In the genomic region with DNA sequence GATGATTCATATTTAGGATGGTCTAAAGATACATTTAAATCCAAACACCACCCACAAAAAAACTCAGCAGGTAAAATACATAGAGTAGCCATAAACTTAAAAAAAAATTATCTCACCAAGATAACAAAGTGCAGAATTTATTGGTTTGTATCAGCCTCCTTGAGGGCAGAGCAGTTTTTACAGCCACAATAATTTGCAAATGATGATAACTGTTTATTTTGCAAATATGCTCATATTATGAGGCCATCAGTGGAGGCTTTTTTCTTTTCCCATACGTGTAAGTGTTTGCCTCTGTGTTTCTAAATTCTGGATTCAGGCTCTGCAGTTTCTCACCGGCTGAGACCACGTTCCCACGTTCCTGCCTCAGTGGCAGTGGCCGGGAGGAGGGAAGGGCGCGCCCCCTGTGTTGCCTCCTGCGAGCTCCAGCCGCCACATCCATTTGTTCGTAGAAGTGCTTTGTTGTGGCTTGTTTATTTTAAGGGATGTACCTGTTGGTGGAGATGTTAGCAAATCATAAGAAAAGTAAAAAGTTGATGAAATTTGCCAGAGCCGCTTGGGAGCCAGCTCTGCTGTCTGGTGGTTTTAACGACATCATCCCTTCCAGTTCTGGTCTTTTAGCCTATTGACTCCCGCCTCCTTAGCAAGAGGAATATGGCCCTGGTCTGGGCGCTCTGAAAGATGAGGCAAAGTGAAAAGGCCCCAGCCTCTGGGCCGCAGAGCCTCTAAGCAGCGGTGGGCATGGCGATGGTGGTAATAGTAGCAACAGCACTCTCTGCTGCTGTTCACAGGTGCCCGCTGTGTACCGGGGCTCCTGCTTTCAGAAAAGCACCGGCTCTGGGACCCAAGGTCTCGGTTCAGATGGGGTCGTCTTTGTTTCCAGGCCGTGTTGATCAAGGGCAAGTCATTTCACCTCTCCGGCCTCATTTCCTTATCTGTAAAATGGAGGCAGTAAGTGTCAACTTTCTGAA, we compare ENCODE assay signal across 7 cellular contexts.
DNase-seq lines count a peak whose midpoint lies in the region; ATAC-seq and TF ChIP-seq lines count a peak whose summit lies in the region.

No MANE protein-coding gene starts in this region.

- TF ChIP-seq POLR2A in upper lobe of left lung (IDR thresholded peaks at IDR 0.05) = no peak

- DNase-seq in Panc1 (ENCODE audit: low read depth, low spot score) = no peak
- DNase-seq in epithelial cell of prostate (ENCODE audit: low read depth, low spot score) = no peak
- peak; percentile 15 to 34 for DNase-seq in upper lobe of left lung
- no peak for DNase-seq in NCI-H748 (lab: John Stamatoyannopoulos, UW; ENCODE audit: unreplicated experiment)
- no peak for DNase-seq in NCI-H1694 treated with DMSO at 0.1 percent for 48 hours (lab: John Stamatoyannopoulos, UW)
- no peak for DNase-seq in NCI-H2171 (lab: John Stamatoyannopoulos, UW)

- CTCF ChIA-PET in Panc1 (lab: Charles Lee) = no interaction called here

- H3K9ac ChIP-seq in mucosa of rectum (ENCODE audit: low read depth in 1 of 2, low read length in 2 of 2) = peak overlapping the region in 1 of 2 donors; percentile 40

- no peaks in the 10 kb centered on the region for H3K9me3 ChIP-seq in Panc1 (ENCODE audit: control insufficient read depth, insufficient read depth, low read depth, low read length)
- no peaks in the 10 kb centered on the region for H3K9me3 ChIP-seq in mucosa of rectum (ENCODE audit: control insufficient read depth in 2 of 2, low read length in 2 of 2)
- no peaks in the 10 kb centered on the region for H3K9me3 ChIP-seq in upper lobe of left lung

- no TSS peak for BruUV-seq in Panc1 (replicated peaks; lab: Mats Ljungman, UMichigan)

- H3K4me3 ChIP-seq in Panc1 (ENCODE audit: low read depth in 2 of 2, low read length in 2 of 2) (peak overlapping the region; percentile 83 to 90), mucosa of rectum (ENCODE audit: low read length in 2 of 2) (no peak overlapping the region), upper lobe of left lung (peak overlapping the region in 1 of 4 donors; percentile 73)

- POLR2A ChIA-PET in Panc1 (lab: Charles Lee) = interaction anchor here (0.6 kb wide), 1 partner anchor 37 kb away, joined by 3 read pairs; no protein-coding TSS in a partner anchor

- H3K4me1 ChIP-seq in Panc1 (ENCODE audit: control insufficient read depth, insufficient read depth, low read length) (peaks cover 62% of the 10 kb centered on the region), mucosa of rectum (ENCODE audit: control insufficient read depth in 2 of 2, insufficient read depth in 2 of 2, low read length in 2 of 2) (peaks cover 57 to 58% of the 10 kb centered on the region in 2 donors), upper lobe of left lung (peaks cover 56 to 85% (median 69%) of the 10 kb centered on the region in 4 donors)

- H3K27ac ChIP-seq in Panc1 (ENCODE audit: low read length) (peak overlapping the region; percentile 99), epithelial cell of prostate (peak overlapping the region; percentile 99), mucosa of rectum (ENCODE audit: low read depth in 2 of 2, low read length in 2 of 2) (peak overlapping the region; percentile 61 to 91), upper lobe of left lung (peak overlapping the region; percentile 87 to 99 (median 96))

- peaks cover 8% of the 10 kb centered on the region for H3K36me3 ChIP-seq in Panc1 (ENCODE audit: control insufficient read depth, insufficient read depth, low read length)
- H3K36me3 ChIP-seq in mucosa of rectum (ENCODE audit: control insufficient read depth in 2 of 2, insufficient read depth in 2 of 2, low read length in 2 of 2) = peaks cover 12 to 14% of the 10 kb centered on the region in 2 donors
- H3K36me3 ChIP-seq in upper lobe of left lung = peaks cover 0 to 22% (median 11%) of the 10 kb centered on the region in 4 donors

- ATAC-seq in Panc1 (no peak), upper lobe of left lung (ENCODE audit: low FRiP score in 2 of 2) (no peak)

- no peaks in the 10 kb centered on the region for H3K27me3 ChIP-seq in Panc1 (ENCODE audit: control insufficient read depth, insufficient read depth, low read length)
- H3K27me3 ChIP-seq in mucosa of rectum (ENCODE audit: control insufficient read depth in 2 of 2, insufficient read depth in 2 of 2, low read length in 2 of 2) = no peaks in the 10 kb centered on the region
- H3K27me3 ChIP-seq in upper lobe of left lung = no peaks in the 10 kb centered on the region

- in situ Hi-C loops in Panc1 (cut with HindIII; ENCODE audit: low pct_unique_long_range_greater_than_20kb, low sequenced_read_pairs) = no loop called here

- TF ChIP-seq CTCF in Panc1 (IDR thresholded peaks at IDR 0.05) (no peak), upper lobe of left lung (IDR thresholded peaks at IDR 0.05) (no peak)

- WGBS in upper lobe of left lung, 2 donors = 73 to 75% methylated on average over 18 to 24 of the region's 24 CpGs

- no peak for TF ChIP-seq EP300 in upper lobe of left lung (IDR thresholded peaks at IDR 0.05)

- intact Hi-C loops in Panc1 (cut with micrococcal nuclease; ENCODE audit: unreplicated experiment) = no loop called here

Comparison
In these comparisons a context has a peak if more than half of its experiments do, and no peak if none do; other contexts are left out.
1. DNase-seq: peak in upper lobe of left lung (2 of 2); none in Panc1 (single experiment), epithelial cell of prostate (single experiment), NCI-H748 (single experiment), NCI-H1694 treated with DMSO at 0.1 percent for 48 hours (single experiment) and NCI-H2171 (single experiment).
2. H3K4me3 ChIP-seq: peak in Panc1 (2 of 2); none in mucosa of rectum (0 of 2).
3. Peak in every context shown above with its lines, with median percentiles within 50 percentile points of each other: H3K27ac ChIP-seq.